In the genomic region with DNA sequence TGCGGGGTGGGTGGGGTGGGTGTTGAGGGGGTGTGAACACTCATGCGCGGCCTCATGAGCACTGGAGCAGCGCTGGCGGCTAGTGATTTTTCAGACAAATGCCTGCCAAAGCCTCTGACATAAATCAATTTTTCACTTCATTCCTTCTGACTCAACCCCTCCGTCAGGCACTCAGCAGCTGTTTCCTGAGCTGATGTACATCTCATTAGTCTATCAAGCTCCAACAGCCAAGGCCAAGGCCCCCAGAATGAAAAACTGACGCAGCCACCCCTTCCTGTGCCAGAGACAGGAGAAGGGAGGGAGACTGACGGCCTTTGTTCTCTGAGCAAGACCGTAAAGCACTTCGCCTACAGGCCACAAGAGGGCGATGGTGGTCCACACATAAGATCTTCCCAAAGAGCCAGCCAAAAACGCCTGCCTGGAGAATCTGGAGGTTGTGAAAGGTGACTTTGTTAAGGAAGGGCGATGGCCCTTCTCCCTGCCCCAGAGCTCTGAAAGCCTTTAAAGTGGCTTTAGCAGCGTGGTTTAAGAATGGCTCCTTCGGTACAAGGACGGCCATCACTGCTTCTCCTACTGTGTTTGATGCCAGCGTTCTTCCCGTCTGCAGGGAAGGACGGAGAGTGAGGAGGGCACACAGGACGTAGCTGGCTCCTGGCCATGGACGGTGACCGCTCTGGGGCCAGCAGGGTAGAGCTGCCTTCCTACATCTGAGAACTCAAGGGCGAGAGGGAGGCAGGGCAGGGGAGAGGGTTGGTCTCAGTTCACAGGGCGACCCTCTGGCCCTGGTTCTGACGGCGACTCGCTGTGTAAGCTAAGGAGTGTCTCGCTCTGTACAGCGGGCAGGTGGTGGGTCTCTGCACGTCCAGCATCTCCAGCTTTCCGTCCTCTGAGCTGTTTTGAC, we compare ENCODE assay signal across 8 cellular contexts. TPM values are rescaled to one million over a fixed set of nuclear protein-coding genes. Genes with fewer than 3 reads are reported as not detected.
A peak's percentile ranks its signal among the peaks of the same experiment; 100 is the strongest.
DNase-seq lines count a peak whose midpoint lies in the region; ATAC-seq and TF ChIP-seq lines count a peak whose summit lies in the region.

No MANE protein-coding gene starts in this region.

- DNase-seq in Ammon's horn (ENCODE audit: low spot score) (peak; percentile 95), NCI-H524 treated with DMSO at 0.1 percent for 48 hours (lab: John Stamatoyannopoulos, UW) (peak; percentile 50), dermis microvascular lymphatic vessel endothelial cell (ENCODE audit: low read depth in 2 of 2) (peak; percentile 97 to 98), lung microvascular endothelial cell (ENCODE audit: low read depth in 2 of 2) (peak; percentile 98)
- DNase-seq in activated CD4-positive, alpha-beta T cell treated with anti-CD3 and anti-CD28 coated beads, Interleukin-2, amount 50 U/mL, for 1 hour: peak; percentile 69
- peak; percentile 53 to 57 (median 53) for DNase-seq in stimulated activated CD4-positive, alpha-beta T cell treated with anti-CD3 and anti-CD28 coated beads, TNF-alpha, amount 100 ng/mL, for 4 hours (ENCODE audit: low read depth in 3 of 3)

- peak; percentile 52 for ATAC-seq in HG03520 (IDR thresholded peaks at IDR 0.05; ENCODE audit: unreplicated experiment)

- TF ChIP-seq POLR2A in GM19193 (IDR thresholded peaks at IDR 0.05; ENCODE audit: extremely low read depth, insufficient read depth, insufficient read length): peak; percentile 33

RNA-seq across cellular contexts. Expression of a gene that starts 37.1 kb away (rescaled TPM):
- total RNA-seq in dermis microvascular lymphatic vessel endothelial cell (32.6 and 47.5 TPM in 2 replicates), lung microvascular endothelial cell (28.1 and 46.6 TPM in 2 replicates)

RNA-seq across cellular contexts. Expression of a gene that starts 37.4 kb away (rescaled TPM):
- total RNA-seq in dermis microvascular lymphatic vessel endothelial cell (87.7 and 96.0 TPM in 2 replicates), lung microvascular endothelial cell (88.1 and 90.4 TPM in 2 replicates)

Comparison
In these comparisons a context has a peak if more than half of its experiments do, and no peak if none do; other contexts are left out.
1. Peak in every context shown above with its lines: DNase-seq and ATAC-seq.